ENCODE assay signal across 13 cellular contexts in the genomic region with DNA sequence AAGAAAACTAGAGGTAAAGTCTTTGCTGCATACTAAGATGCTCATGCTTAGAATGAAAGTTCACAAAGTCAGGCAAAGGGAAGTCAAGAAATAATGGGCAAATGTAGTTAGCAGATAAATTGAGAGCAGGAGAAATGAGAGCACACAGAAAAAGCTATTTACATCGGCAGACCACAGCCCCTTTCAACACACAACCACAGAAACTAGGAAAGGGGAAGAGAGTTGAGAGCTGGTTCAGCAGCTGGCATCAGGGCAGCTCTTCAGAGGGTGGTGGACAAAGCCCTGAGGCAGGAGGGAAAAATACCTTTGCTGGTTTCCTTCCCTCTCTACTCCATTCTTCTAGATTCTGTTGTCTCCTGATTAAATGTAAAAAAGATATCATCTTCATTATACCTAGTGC.
DNase-seq lines count a peak whose midpoint lies in the region; ATAC-seq and TF ChIP-seq lines count a peak whose summit lies in the region.
"Had no signal": no experiment of that assay in that cellular context is flagged by ENCODE, and none has a peak within 500 bp of the region (broad histone marks: within the 10 kb centered on the region; RNA-seq: fewer than 3 reads in every experiment).

No MANE protein-coding gene starts in this region.

- peaks cover 0 to 3% (median 2%) of the 10 kb centered on the region in 3 donors for H3K27me3 Mint-ChIP-seq in immature natural killer cell (ENCODE audit: low read depth in 3 of 3)

- no peaks in the 10 kb centered on the region for H3K36me3 ChIP-seq in upper lobe of right lung
- H3K36me3 ChIP-seq: HAP-1 had no signal

- no peak overlapping the region for H3K4me3 ChIP-seq in upper lobe of right lung
- H3K4me3 ChIP-seq: HAP-1 had no signal

- no peaks in the 10 kb centered on the region for H3K9me3 ChIP-seq in upper lobe of right lung

- TF ChIP-seq CTCF in upper lobe of right lung (IDR thresholded peaks at IDR 0.05), result no peak

- peaks cover 0 to 5% (median 2%) of the 10 kb centered on the region in 6 donors for H3K9me3 Mint-ChIP-seq in immature natural killer cell
- H3K9me3 Mint-ChIP-seq: T-helper 2 cell treated with Interferon-gamma antibody and Interleukin-4, amounts not matched to agents 5 μg/mL and 100 μg/mL, for 36 hours had no signal

- no peaks in the 10 kb centered on the region for H3K36me3 Mint-ChIP-seq in immature natural killer cell
- H3K36me3 Mint-ChIP-seq: activated naive CD8-positive, alpha-beta T cell treated with anti-CD3 and anti-CD28 coated beads, Interleukin-2, amount 10 ng/mL, durations not matched to agents 7 days and 5 days had no signal

- no peak overlapping the region for H3K27ac Mint-ChIP-seq in immature natural killer cell
- H3K27ac Mint-ChIP-seq: activated naive CD8-positive, alpha-beta T cell treated with anti-CD3 and anti-CD28 coated beads, Interleukin-2, amount 10 ng/mL, durations not matched to agents 7 days and 5 days; T-helper 2 cell treated with Interferon-gamma antibody and Interleukin-4, amounts not matched to agents 5 μg/mL and 100 μg/mL, for 36 hours had no signal

- H3K4me1 ChIP-seq in upper lobe of right lung, result no peaks in the 10 kb centered on the region
- H3K4me1 ChIP-seq: HAP-1 had no signal

- peak; percentile 72 for ATAC-seq in GM19351 (IDR thresholded peaks at IDR 0.05; ENCODE audit: unreplicated experiment)
- ATAC-seq in HG02938 (IDR thresholded peaks at IDR 0.05; ENCODE audit: unreplicated experiment), result peak; percentile 68
- peak; percentile 79 for ATAC-seq in upper lobe of right lung
- ATAC-seq: naive thymus-derived CD8-positive, alpha-beta T cell; right cardiac atrium had no signal

- intact Hi-C loops in upper lobe of right lung (cut with DNase I), result no loop called here

- no peak overlapping the region for H3K4me3 Mint-ChIP-seq in immature natural killer cell
- H3K4me3 Mint-ChIP-seq: activated naive CD8-positive, alpha-beta T cell treated with anti-CD3 and anti-CD28 coated beads, Interleukin-2, amount 10 ng/mL, durations not matched to agents 7 days and 5 days; naive thymus-derived CD8-positive, alpha-beta T cell; T-helper 2 cell treated with Interferon-gamma antibody and Interleukin-4, amounts not matched to agents 5 μg/mL and 100 μg/mL, for 36 hours had no signal

- DNase-seq in NCI-H69 (lab: John Stamatoyannopoulos, UW) (peak; percentile 12), upper lobe of right lung (no peak), NCI-H128 (lab: John Stamatoyannopoulos, UW; ENCODE audit: unreplicated experiment) (no peak), immature natural killer cell (no peak)
- no peak for DNase-seq in stimulated activated CD8-positive, alpha-beta memory T cell treated with anti-CD3 and anti-CD28 coated beads, Interleukin-4, amount 100 ng/mL, for 48 hours
- DNase-seq: activated naive CD8-positive, alpha-beta T cell treated with anti-CD3 and anti-CD28 coated beads, Interleukin-2, amount 10 ng/mL, durations not matched to agents 7 days and 5 days; naive thymus-derived CD8-positive, alpha-beta T cell; NCI-H1417 treated with DMSO at 0.1 percent for 48 hours; right cardiac atrium had no signal

- H3K27ac ChIP-seq in upper lobe of right lung, result no peak overlapping the region

- H3K4me1 Mint-ChIP-seq in immature natural killer cell, result no peaks in the 10 kb centered on the region
- H3K4me1 Mint-ChIP-seq: activated naive CD8-positive, alpha-beta T cell treated with anti-CD3 and anti-CD28 coated beads, Interleukin-2, amount 10 ng/mL, durations not matched to agents 7 days and 5 days had no signal

- H3K27me3 ChIP-seq in upper lobe of right lung, result no peaks in the 10 kb centered on the region
